In the genomic region with DNA sequence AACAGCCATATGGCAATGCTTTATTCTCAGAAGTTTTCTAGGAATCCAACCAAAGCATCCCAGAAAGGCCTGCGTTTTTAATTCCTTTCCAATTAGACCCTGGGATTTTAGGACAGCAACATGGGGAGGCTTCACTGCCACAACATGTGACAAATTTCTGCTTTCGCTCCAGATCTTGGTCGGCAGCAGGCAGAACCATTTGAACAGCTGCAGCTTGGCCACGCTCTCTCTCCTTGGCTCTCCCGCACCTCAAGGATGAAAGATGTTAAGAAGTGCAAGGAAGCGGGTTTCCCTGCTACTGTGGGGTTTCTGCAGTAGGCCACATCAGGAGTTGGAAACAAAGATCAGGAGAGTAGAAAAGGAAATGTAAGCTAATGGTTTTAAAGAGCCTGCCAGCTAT, we compare ENCODE assay signal across 21 cellular contexts.
"Had no signal": no experiment of that assay in that cellular context is flagged by ENCODE, and none has a peak within 500 bp of the region (broad histone marks: within the 10 kb centered on the region; RNA-seq: fewer than 3 reads in every experiment).

No MANE protein-coding gene starts in this region.

- DNase-seq: activated CD4-positive, alpha-beta T cell treated with anti-CD3 and anti-CD28 coated beads for 4 hours; activated CD8-positive, alpha-beta memory T cell treated with anti-CD3 and anti-CD28 coated beads, Interleukin-2, amount 50 U/mL, for 48 hours; activated CD8-positive, alpha-beta T cell treated with anti-CD3 and anti-CD28 coated beads, Interleukin-2, amount 10 ng/mL, durations not matched to agents 7 days and 5 days; activated naive CD4-positive, alpha-beta T cell treated with anti-CD3 and anti-CD28 coated beads, Interleukin-2, amount 50 U/mL, for 16 hours; activated naive CD8-positive, alpha-beta T cell treated with anti-CD3 and anti-CD28 coated beads, Interleukin-2, amount 10 ng/mL, durations not matched to agents 7 days and 5 days; activated T-cell treated with anti-CD3 and anti-CD28 coated beads, Interleukin-2, amount 50 U/mL, for 1 hour; adrenal gland; anterior cingulate cortex; Kasumi-1; KBM-7; NCI-H1048; NCI-H146; NCI-H187 treated with DMSO at 0.1 percent for 48 hours; NCI-H2081 treated with DMSO at 0.1 percent for 48 hours; NCI-H446; NCI-H524; PC-3; SIG-M5; T-cell had no signal

- H3K9me3 ChIP-seq: adrenal gland had no signal

- H3K36me3 ChIP-seq: adrenal gland had no signal

- H3K36me3 Mint-ChIP-seq: activated naive CD8-positive, alpha-beta T cell treated with anti-CD3 and anti-CD28 coated beads, Interleukin-2, amount 10 ng/mL, durations not matched to agents 7 days and 5 days; T-cell had no signal

- H3K4me3 ChIP-seq: adrenal gland, SK-N-MC had no signal

- H3K27ac Mint-ChIP-seq: activated CD8-positive, alpha-beta T cell treated with anti-CD3 and anti-CD28 coated beads, Interleukin-2, amount 10 ng/mL, durations not matched to agents 7 days and 5 days; activated naive CD8-positive, alpha-beta T cell treated with anti-CD3 and anti-CD28 coated beads, Interleukin-2, amount 10 ng/mL, durations not matched to agents 7 days and 5 days; T-cell had no signal

- H3K9me3 Mint-ChIP-seq: activated naive CD8-positive, alpha-beta T cell treated with anti-CD3 and anti-CD28 coated beads, Interleukin-2, amount 10 ng/mL, durations not matched to agents 7 days and 5 days; T-cell had no signal

- ATAC-seq: activated CD4-positive, CD25-positive, alpha-beta regulatory T cell treated with anti-CD3 and anti-CD28 coated beads, Interleukin-2, amount 50 U/mL, for 24 hours; activated CD8-positive, alpha-beta T cell treated with anti-CD3 and anti-CD28 coated beads, Interleukin-2, amount 10 ng/mL, durations not matched to agents 7 days and 5 days; PC-3; T-cell had no signal

- H3K27ac ChIP-seq: adrenal gland, SK-N-MC had no signal

- H3K27me3 ChIP-seq: adrenal gland had no signal

- H3K4me3 Mint-ChIP-seq: activated CD8-positive, alpha-beta T cell treated with anti-CD3 and anti-CD28 coated beads, Interleukin-2, amount 10 ng/mL, durations not matched to agents 7 days and 5 days; activated naive CD8-positive, alpha-beta T cell treated with anti-CD3 and anti-CD28 coated beads, Interleukin-2, amount 10 ng/mL, durations not matched to agents 7 days and 5 days; T-cell had no signal

- H3K4me1 ChIP-seq: adrenal gland had no signal
